ENCODE assay signal across 22 cellular contexts in the genomic region with DNA sequence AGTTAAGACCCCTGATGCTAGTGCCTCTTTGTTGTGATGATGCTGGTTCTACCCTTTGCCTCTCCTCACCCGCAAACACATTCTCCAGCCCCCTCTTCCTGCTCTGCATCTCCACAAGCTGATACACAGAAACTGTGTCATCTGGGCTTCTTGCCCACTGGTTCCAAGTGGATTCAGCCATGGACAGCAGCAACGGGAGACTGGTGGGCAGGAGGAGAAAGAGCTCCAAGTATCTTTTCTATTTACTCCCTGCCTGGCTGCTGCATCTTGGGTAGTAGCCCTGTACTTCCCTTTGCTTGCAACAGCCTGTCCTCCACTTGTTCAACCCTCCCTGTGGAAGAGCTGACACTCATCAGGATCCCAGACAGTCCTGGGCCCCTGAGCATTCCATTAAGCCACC.
DNase-seq lines count a peak whose midpoint lies in the region; ATAC-seq and TF ChIP-seq lines count a peak whose summit lies in the region.
"Had no signal": no experiment of that assay in that cellular context is flagged by ENCODE, and none has a peak within 500 bp of the region (broad histone marks: within the 10 kb centered on the region; RNA-seq: fewer than 3 reads in every experiment).

No MANE protein-coding gene starts in this region.

- H2BK12ac ChIP-seq in neuronal stem cell (ENCODE audit: low read length) = no peak overlapping the region
- H2BK12ac ChIP-seq in H9 (ENCODE audit: insufficient read length, low read depth, low read length) = no peak overlapping the region

- no peaks in the 10 kb centered on the region for H3K79me1 ChIP-seq in neuronal stem cell (ENCODE audit: low read depth, low read length)
- H3K79me1 ChIP-seq in H9 (ENCODE audit: insufficient read depth, low read depth, low read length, poor library complexity, severe bottlenecking) = no peaks in the 10 kb centered on the region

- H3K23ac ChIP-seq in neuronal stem cell (ENCODE audit: low read depth, low read length, poor library complexity) (no peak overlapping the region), H9 (ENCODE audit: insufficient read length, low read depth, low read length) (no peak overlapping the region)

- H3K23me2 ChIP-seq in H9 (ENCODE audit: insufficient read length, low read depth, low read length, poor library complexity, severe bottlenecking) = no peaks in the 10 kb centered on the region

- H2BK5ac ChIP-seq in neuronal stem cell (ENCODE audit: low read length) (no peak overlapping the region), H9 (ENCODE audit: insufficient read length, low read length) (no peak overlapping the region)

- H3K4me3 Mint-ChIP-seq in glutamatergic neuron (ENCODE audit: unreplicated experiment) (no peak overlapping the region), H9 (no peak overlapping the region)
- H3K4me3 Mint-ChIP-seq: CD14-positive monocyte; CD4-positive, alpha-beta memory T cell; CD4-positive, CD25-positive, alpha-beta regulatory T cell; CD8-positive, alpha-beta memory T cell had no signal

- H2BK15ac ChIP-seq in neuronal stem cell (ENCODE audit: low read length) (no peak overlapping the region), H9 (ENCODE audit: low read depth, low read length) (no peak overlapping the region)

- no peak overlapping the region for H3K4me2 ChIP-seq in neuronal stem cell (ENCODE audit: insufficient read depth, low read length, poor library complexity, severe bottlenecking)
- no peak overlapping the region for H3K4me2 ChIP-seq in H9 (ENCODE audit: insufficient read depth, insufficient read length, low read length)
- H3K4me2 ChIP-seq: BLaER1 had no signal

- no peaks in the 10 kb centered on the region for H3K79me2 ChIP-seq in H9 (ENCODE audit: insufficient read depth, low read length)

- H3K27me3 ChIP-seq in neuronal stem cell (ENCODE audit: control insufficient read depth in 3 of 3, insufficient read depth in 3 of 3, low read depth in 1 of 3, low read length in 3 of 3) = no peaks in the 10 kb centered on the region
- H3K27me3 ChIP-seq in H9 (ENCODE audit: insufficient read depth, low read length) = no peaks in the 10 kb centered on the region
- H3K27me3 ChIP-seq: BE2C, BLaER1 had no signal

- WGBS in neuronal stem cell (ENCODE audit: extremely low coverage in 2 of 2, insufficient read length in 2 of 2, insufficient replicate concordance in 1 of 2), 2 donors = no CpG with 5 or more reads among the region's 2 CpGs
- WGBS in H9 (ENCODE audit: extremely low coverage, insufficient read length, low lambda C conversion rate) = no CpG with 5 or more reads among the region's 2 CpGs

- no peak overlapping the region for H4K5ac ChIP-seq in H9 (ENCODE audit: insufficient read length, low read depth, low read length)

- H3K18ac ChIP-seq in neuronal stem cell (ENCODE audit: low read length) (peak overlapping the region; percentile 51), H9 (ENCODE audit: insufficient read length, low read depth, low read length) (no peak overlapping the region)

- H3T11ph ChIP-seq in H9 (ENCODE audit: low read length) = no peak overlapping the region

- H3K4ac ChIP-seq in neuronal stem cell (ENCODE audit: low read length) = no peak overlapping the region
- H3K4ac ChIP-seq in H9 (ENCODE audit: low read depth, low read length) = no peak overlapping the region

- H3K9me3 Mint-ChIP-seq in glutamatergic neuron (ENCODE audit: unreplicated experiment) = peaks cover 7% of the 10 kb centered on the region
- H3K9me3 Mint-ChIP-seq in H9 = peaks cover 0 to 5% of the 10 kb centered on the region in 2 experiments; a peak in 4 of 5 replicates

- no peak overlapping the region for H2AFZ ChIP-seq in neuronal stem cell (ENCODE audit: low read length)
- H2AFZ ChIP-seq in H9 (ENCODE audit: low read length) = no peak overlapping the region

- H4K8ac ChIP-seq in neuronal stem cell (ENCODE audit: low read depth, low read length) (no peak overlapping the region), H9 (replicated peaks; ENCODE audit: insufficient read length, low read depth, low read length) (no peak overlapping the region)

- H2AK5ac ChIP-seq in neuronal stem cell (ENCODE audit: low read depth, low read length) (no peak overlapping the region), H9 (ENCODE audit: insufficient read length, low read length) (no peak overlapping the region)

- H3K36me3 ChIP-seq in neuronal stem cell (replicated peaks in 1 of 2; ENCODE audit: control insufficient read depth in 2 of 2, insufficient read depth in 2 of 2, low read length in 2 of 2) = no peaks in the 10 kb centered on the region
- H3K36me3 ChIP-seq: BE2C, BLaER1 had no signal

- H4K91ac ChIP-seq in neuronal stem cell (ENCODE audit: low read depth, low read length, poor library complexity) (no peak overlapping the region), H9 (ENCODE audit: insufficient read length, low read depth, low read length) (no peak overlapping the region)

- TF ChIP-seq CTCF in glutamatergic neuron (IDR thresholded peaks at IDR 0.05; ENCODE audit: partially characterized antibody, unreplicated experiment) (no peak), H9 (conservative IDR thresholded peaks at IDR 0.05) (no peak)

- H3K27ac ChIP-seq in neuronal stem cell (replicated peaks; ENCODE audit: low read length) (no peak overlapping the region), H9 (ENCODE audit: insufficient read length, low read depth, low read length) (no peak overlapping the region)
- H3K27ac ChIP-seq: BLaER1 had no signal

- no peak overlapping the region for H3K4me3 ChIP-seq in neuronal stem cell (ENCODE audit: low read length in 2 of 2)
- H3K4me3 ChIP-seq: BLaER1, GM12878 had no signal

- H3K27ac Mint-ChIP-seq in glutamatergic neuron (ENCODE audit: unreplicated experiment) = peak overlapping the region; percentile 45
- H3K27ac Mint-ChIP-seq in H9 = no peak overlapping the region; a peak in 1 of 7 replicates
- H3K27ac Mint-ChIP-seq: CD14-positive monocyte; CD4-positive, alpha-beta memory T cell; CD4-positive, CD25-positive, alpha-beta regulatory T cell; CD8-positive, alpha-beta memory T cell had no signal

- DNase-seq in glutamatergic neuron (no peak), neuronal stem cell (ENCODE audit: low spot score) (no peak), H9 (no peak)
- DNase-seq in effector CD4-positive, alpha-beta T cell = no peak
- DNase-seq: 8988T; ACHN; BE2C; C1 segment of cervical spinal cord; CD4-positive, alpha-beta memory T cell; CD4-positive, CD25-positive, alpha-beta regulatory T cell; CD8-positive, alpha-beta memory T cell; COR-L47; DMS153; DMS53; DMS79; DND-41; EL; GDM1 had no signal

- peaks cover 5% of the 10 kb centered on the region for H3K36me3 Mint-ChIP-seq in glutamatergic neuron (ENCODE audit: unreplicated experiment)
- H3K36me3 Mint-ChIP-seq in H9 (ENCODE audit: insufficient read depth in 1 of 3, low read depth in 3 of 3) = peaks cover 0 to 3% (median 0%) of the 10 kb centered on the region in 3 experiments; a peak in 2 of 7 replicates
- H3K36me3 Mint-ChIP-seq: CD14-positive monocyte; CD4-positive, alpha-beta memory T cell; CD4-positive, CD25-positive, alpha-beta regulatory T cell; CD8-positive, alpha-beta memory T cell had no signal

- no peak overlapping the region for H3K14ac ChIP-seq in neuronal stem cell (ENCODE audit: low read length)
- H3K14ac ChIP-seq in H9 (ENCODE audit: insufficient read depth, low read length) = no peak overlapping the region

- no peak overlapping the region for H2BK120ac ChIP-seq in neuronal stem cell (ENCODE audit: low read depth, low read length)
- H2BK120ac ChIP-seq in H9 (ENCODE audit: low read depth, low read length, poor library complexity, severe bottlenecking) = no peak overlapping the region

- no peaks in the 10 kb centered on the region for H3K9me3 ChIP-seq in neuronal stem cell (replicated peaks in 1 of 2; ENCODE audit: control insufficient read depth in 2 of 2, insufficient read depth in 1 of 2, low read depth in 1 of 2, low read length in 2 of 2)
- H3K9me3 ChIP-seq in H9 (ENCODE audit: control insufficient read depth, low read depth, low read length) = no peaks in the 10 kb centered on the region
- H3K9me3 ChIP-seq: BE2C had no signal

- H3K4me1 ChIP-seq in neuronal stem cell (ENCODE audit: control insufficient read depth in 2 of 2, insufficient read depth in 1 of 2, low read depth in 1 of 2, low read length in 2 of 2) = no peaks in the 10 kb centered on the region
- H3K4me1 ChIP-seq in H9 (ENCODE audit: insufficient read depth, low read length) = no peaks in the 10 kb centered on the region
- H3K4me1 ChIP-seq: BE2C, BLaER1 had no signal

- no peak overlapping the region for H3K56ac ChIP-seq in H9 (ENCODE audit: insufficient read length, low read depth, low read length)

- H2BK20ac ChIP-seq in H9 (ENCODE audit: low read depth, low read length, poor library complexity, severe bottlenecking) = no peak overlapping the region

- H3K4me1 Mint-ChIP-seq in glutamatergic neuron (ENCODE audit: low read depth, unreplicated experiment) (peaks cover 27% of the 10 kb centered on the region), H9 (no peaks in the 10 kb centered on the region)
- H3K4me1 Mint-ChIP-seq: CD14-positive monocyte; CD4-positive, alpha-beta memory T cell; CD4-positive, CD25-positive, alpha-beta regulatory T cell; CD8-positive, alpha-beta memory T cell had no signal

- ATAC-seq in GM21526 (IDR thresholded peaks at IDR 0.05; ENCODE audit: low FRiP score, unreplicated experiment) = no peak
- ATAC-seq: GM12878 had no signal

- H3K27me3 Mint-ChIP-seq in glutamatergic neuron (ENCODE audit: unreplicated experiment) (peaks cover 5% of the 10 kb centered on the region), H9 (ENCODE audit: low read depth) (peaks cover 8% of the 10 kb centered on the region; the same call in 1 of the 2 replicates)
- H3K27me3 Mint-ChIP-seq: CD4-positive, alpha-beta memory T cell; CD4-positive, CD25-positive, alpha-beta regulatory T cell; CD8-positive, alpha-beta memory T cell had no signal

- H3K9ac ChIP-seq in neuronal stem cell (ENCODE audit: low read depth, low read length, poor library complexity) (peak overlapping the region; percentile 3), H9 (ENCODE audit: extremely low read depth, insufficient read length, low read length) (no peak overlapping the region)
- H3K9ac ChIP-seq: BLaER1 had no signal

- H4K20me1 ChIP-seq in H9 (ENCODE audit: control insufficient read depth, insufficient read depth, insufficient read length) = no peaks in the 10 kb centered on the region
- H4K20me1 ChIP-seq: BLaER1 had no signal
